9 cellular contexts compared by ENCODE assay signal in genomic region chr5:139275536-139276297, GRCh38. TPM values are rescaled to one million over a fixed set of nuclear protein-coding genes. Genes with fewer than 3 reads are reported as not detected.
A peak's percentile ranks its signal among the peaks of the same experiment; 100 is the strongest.
DNase-seq lines count a peak whose midpoint lies in the region; ATAC-seq and TF ChIP-seq lines count a peak whose summit lies in the region.
"Had no signal": no experiment of that assay in that cellular context is flagged by ENCODE, and none has a peak within 500 bp of the region (broad histone marks: within the 10 kb centered on the region; RNA-seq: fewer than 3 reads in every experiment).

No MANE protein-coding gene starts in this region.

- H3K27ac ChIP-seq in ACC112 (ENCODE audit: low read depth, low read length) (no peak overlapping the region), GM23338 (ENCODE audit: low read depth) (peak overlapping the region; percentile 99), iPS DF 6.9 (ENCODE audit: low read length) (peak overlapping the region; percentile 29), adrenal gland (no peak overlapping the region)

- H2AFZ ChIP-seq in ACC112 (ENCODE audit: low read length, unreplicated experiment) (no peak overlapping the region), GM23338 (no peak overlapping the region)

- H3K27me3 Mint-ChIP-seq in GM23338 (ENCODE audit: insufficient read depth, low read depth, poor library complexity) (peaks cover 24% of the 10 kb centered on the region), activated B cell treated with CpG ODN at 0.5 μM for 24 hours (no peaks in the 10 kb centered on the region)

- no CpG with 5 or more reads among the region's 6 CpGs for WGBS in iPS DF 6.9 (ENCODE audit: insufficient coverage, insufficient read length)
- WGBS in adrenal gland, 4 donors = 85 to 97% (median 92%) methylated on average over 6 of the region's 6 CpGs

- CTCF ChIA-PET in activated B cell treated with CpG ODN at 0.5 μM for 24 hours (lab: Charles Lee) = interaction anchor here (1.3 to 1.4 kb wide), 2 partner anchors 8 to 25 kb away, joined by 3 to 5 read pairs; no protein-coding TSS in a partner anchor

- H3K9me2 ChIP-seq in GM23338 (ENCODE audit: insufficient read depth) = no peaks in the 10 kb centered on the region

- H3K36me3 Mint-ChIP-seq in GM23338 (ENCODE audit: low read depth) (peaks cover 68% of the 10 kb centered on the region), activated B cell treated with CpG ODN at 0.5 μM for 24 hours (ENCODE audit: low read depth) (peaks cover 47% of the 10 kb centered on the region)

- peak overlapping the region; percentile 99 for H3K4me3 Mint-ChIP-seq in GM23338
- peak overlapping the region; percentile 90 for H3K4me3 Mint-ChIP-seq in activated B cell treated with CpG ODN at 0.5 μM for 24 hours

- H3K79me2 ChIP-seq in ACC112 (ENCODE audit: control insufficient read depth, insufficient read depth, low read length, unreplicated experiment) = peaks cover 39% of the 10 kb centered on the region
- peaks cover 67% of the 10 kb centered on the region for H3K79me2 ChIP-seq in GM23338 (replicated peaks; ENCODE audit: insufficient read depth)

- ATAC-seq in GM23338 = no peak
- no peak for ATAC-seq in activated B cell treated with CpG ODN at 0.5 μM for 24 hours (ENCODE audit: low read depth)
- no peak for ATAC-seq in sciatic nerve

- H3F3A ChIP-seq in GM23338 (replicated peaks; ENCODE audit: low read depth) = peaks cover 65% of the 10 kb centered on the region

- H3K9me3 Mint-ChIP-seq in GM23338 = peaks cover 9% of the 10 kb centered on the region; the same call in 2 of the 3 replicates
- H3K9me3 Mint-ChIP-seq in activated B cell treated with CpG ODN at 0.5 μM for 24 hours = no peaks in the 10 kb centered on the region

- H3K4me3 ChIP-seq in ACC112 (ENCODE audit: low read depth, low read length) (peak overlapping the region; percentile 48), GM23338 (peak overlapping the region; percentile 100), iPS DF 6.9 (ENCODE audit: low read length) (peak overlapping the region; percentile 55; the same call in 1 of the 2 replicates), adrenal gland (no peak overlapping the region)

- peaks cover 23% of the 10 kb centered on the region for H3K36me3 ChIP-seq in ACC112 (ENCODE audit: insufficient read depth, low read length)
- H3K36me3 ChIP-seq in GM23338 (ENCODE audit: insufficient read depth) = peaks cover 57% of the 10 kb centered on the region
- H3K36me3 ChIP-seq in iPS DF 6.9 (ENCODE audit: control insufficient read depth, insufficient read depth, low read length) = peaks cover 25% of the 10 kb centered on the region
- peaks cover 0 to 12% of the 10 kb centered on the region in 2 donors for H3K36me3 ChIP-seq in adrenal gland (replicated peaks in 1 of 2)

- intact Hi-C loops in activated B cell treated with CpG ODN at 0.5 μM for 24 hours (cut with micrococcal nuclease) = loop anchor here (10.0 kb wide), 1 partner anchor 811 kb away; the partner anchor contains the start of gene EGR1
- intact Hi-C loops in adrenal gland (cut with DNase I) = loop anchor here in 1 of 2 donors (2.0 kb wide), 1 partner anchor 65 kb away; the partner anchor contains the start of gene PAIP2
- intact Hi-C loops in sciatic nerve (cut with DNase I) = no loop called here

- peaks cover 47% of the 10 kb centered on the region for H4K20me1 ChIP-seq in GM23338 (replicated peaks; ENCODE audit: insufficient read depth)

- H3K4me1 Mint-ChIP-seq in GM23338 (peaks cover 42% of the 10 kb centered on the region), activated B cell treated with CpG ODN at 0.5 μM for 24 hours (peaks cover 55% of the 10 kb centered on the region)

- TF ChIP-seq CTCF in GM23338 (conservative IDR thresholded peaks at IDR 0.05; ENCODE audit: low read depth in 2 of 2) = no peak
- no peak for TF ChIP-seq CTCF in activated B cell treated with CpG ODN at 0.5 μM for 24 hours (IDR thresholded peaks at IDR 0.05)
- TF ChIP-seq CTCF in adrenal gland (IDR thresholded peaks at IDR 0.05) = no peak

- no peaks in the 10 kb centered on the region for H3K9me3 ChIP-seq in iPS DF 6.9 (ENCODE audit: control insufficient read depth, insufficient read depth, low read length)
- H3K9me3 ChIP-seq in adrenal gland (replicated peaks in 1 of 3) = no peaks in the 10 kb centered on the region

- DNase-seq in GM23338 (ENCODE audit: low spot score) (no peak), activated B cell treated with CpG ODN at 0.5 μM for 24 hours (no peak), iPS DF 6.9 (ENCODE audit: low read depth, low spot score) (no peak), adrenal gland (no peak), NCI-H1105 (lab: John Stamatoyannopoulos, UW) (no peak), sciatic nerve (ENCODE audit: low spot score) (no peak), OCI-M2 (lab: John Stamatoyannopoulos, UW; ENCODE audit: unreplicated experiment) (no peak)
- DNase-seq: midbrain had no signal

- H3K27ac Mint-ChIP-seq in GM23338 (peak overlapping the region; percentile 93), activated B cell treated with CpG ODN at 0.5 μM for 24 hours (peak overlapping the region; percentile 2)

- no peak for TF ChIP-seq POLR2A in adrenal gland (IDR thresholded peaks at IDR 0.05)

- H3K4me2 ChIP-seq in GM23338 = peak overlapping the region; percentile 100

- H3K27me3 ChIP-seq in ACC112 (ENCODE audit: insufficient read depth, low read length) = no peaks in the 10 kb centered on the region
- H3K27me3 ChIP-seq in GM23338 (ENCODE audit: insufficient read depth) = no peaks in the 10 kb centered on the region
- H3K27me3 ChIP-seq in iPS DF 6.9 (ENCODE audit: control insufficient read depth, insufficient read depth, low read length) = no peaks in the 10 kb centered on the region
- no peaks in the 10 kb centered on the region for H3K27me3 ChIP-seq in adrenal gland

- H3K4me1 ChIP-seq in ACC112 (ENCODE audit: control insufficient read depth, insufficient read depth, low read length, unreplicated experiment) (peaks cover 37% of the 10 kb centered on the region), GM23338 (ENCODE audit: insufficient read depth) (peaks cover 51% of the 10 kb centered on the region), iPS DF 6.9 (ENCODE audit: control insufficient read depth, insufficient read depth, low read length) (peaks cover 4% of the 10 kb centered on the region; the same call in 1 of the 2 replicates), adrenal gland (replicated peaks in 1 of 2) (peaks cover 17 to 29% of the 10 kb centered on the region in 2 donors)

- POLR2A ChIA-PET in activated B cell treated with CpG ODN at 0.5 μM for 24 hours (lab: Charles Lee) = interaction anchor here (0.6 to 8.2 kb wide), 4 partner anchors 11 to 72 kb away, joined by 3 to 98 read pairs (median 10); partner anchors contain the start of genes MATR3 and PAIP2

TF ChIP-seq in GM23338, 12 proteins besides CTCF, POLR2A, EP300 and RAD21 (continues in another document):
- TF ChIP-seq ZNF331 (CRISPR knock-in tag; IDR thresholded peaks at IDR 0.05; ENCODE audit: low read depth) = no peak

RNA-seq across cellular contexts. Expression of gene MATR3, which starts 17.8 kb away (rescaled TPM):
- 506 and 546 TPM in 2 replicates for total RNA-seq in GM23338 (2014; rRNA removed; shearing (Covaris generic))
- polyA plus RNA-seq in GM23338 (2016; fragmentation: Nextera tagmentation; extraction: Ambion mirVana) = 226 and 278 TPM in 2 replicates
- total RNA-seq in activated B cell treated with CpG ODN at 0.5 μM for 24 hours = 242 and 294 TPM in 2 replicates
- total RNA-seq in adrenal gland = 100 to 1,000 TPM; 145 to 258 (median 176) TPM
- 100 to 1,000 TPM in 2 of 3 donors, 10 to 100 TPM in 1; 99.4 to 321 (median 123) TPM for polyA plus RNA-seq in adrenal gland
- 208 TPM for total RNA-seq in sciatic nerve

Comparison
In these comparisons a context has a peak if more than half of its experiments do, and no peak if none do; other contexts are left out.
1. H3K27ac ChIP-seq: peak in GM23338 (single experiment) and iPS DF 6.9 (single experiment); none in ACC112 (single experiment) and adrenal gland (0 of 5).
2. H3K4me3 ChIP-seq: peak in ACC112 (single experiment), GM23338 (single experiment) and iPS DF 6.9 (single experiment); none in adrenal gland (0 of 4).